Comparison of ENCODE assay signal across 8 cellular contexts in genomic region chr16:57807968-57808528, GRCh38. TPM values are rescaled to one million over a fixed set of nuclear protein-coding genes. Genes with fewer than 3 reads are reported as not detected.
DNase-seq lines count a peak whose midpoint lies in the region; ATAC-seq and TF ChIP-seq lines count a peak whose summit lies in the region.

No MANE protein-coding gene starts in this region.

- intact Hi-C loops in CD14-positive monocyte (cut with micrococcal nuclease) (loop anchor here in 1 of 2 donors (10.0 kb wide), 1 partner anchor 197 kb away; the partner anchor contains the start of genes USB1 and ZNF319), cardiac septum (cut with DNase I) (loop anchor here (10.0 kb wide), 1 partner anchor 177 kb away; no protein-coding TSS in a partner anchor), psoas muscle (cut with DNase I) (no loop called here), vagina (cut with DNase I) (no loop called here)

- ATAC-seq in HG03342 (IDR thresholded peaks at IDR 0.05; ENCODE audit: unreplicated experiment), result peak; percentile 26
- ATAC-seq in activated naive CD4-positive, alpha-beta T cell treated with anti-CD3 and anti-CD28 coated beads, Interleukin-2, amount 50 U/mL, for 72 hours, result peak; percentile 61 to 64
- peak; percentile 54 to 85 (median 66) for ATAC-seq in psoas muscle
- ATAC-seq in GM21717 (IDR thresholded peaks at IDR 0.05; ENCODE audit: unreplicated experiment), result no peak

- no peaks in the 10 kb centered on the region for H3K9me3 ChIP-seq in psoas muscle
- no peaks in the 10 kb centered on the region for H3K9me3 ChIP-seq in vagina

- peak overlapping the region; percentile 37 to 84 (median 75) for H3K27ac Mint-ChIP-seq in CD14-positive monocyte
- H3K27ac Mint-ChIP-seq in activated naive CD4-positive, alpha-beta T cell treated with anti-CD3 and anti-CD28 coated beads, Interleukin-2, amount 50 U/mL, for 72 hours, result no peak overlapping the region

- peaks cover under 1 to 1% of the 10 kb centered on the region in 2 donors for H3K36me3 Mint-ChIP-seq in CD14-positive monocyte
- H3K36me3 Mint-ChIP-seq in activated naive CD4-positive, alpha-beta T cell treated with anti-CD3 and anti-CD28 coated beads, Interleukin-2, amount 50 U/mL, for 72 hours, result peaks cover under 1 to 2% of the 10 kb centered on the region in 2 donors

- 9 to 15% (median 11%) methylated on average over 16 of the region's 16 CpGs for WGBS in psoas muscle, 3 donors

- in situ Hi-C loops in SK-MEL-5 (cut with HindIII; ENCODE audit: low pct_unique_long_range_greater_than_20kb, low sequenced_read_pairs), result no loop called here

- H3K36me3 ChIP-seq in psoas muscle (ENCODE audit: insufficient read depth in 1 of 2, low read depth in 1 of 2) (no peaks in the 10 kb centered on the region), vagina (no peaks in the 10 kb centered on the region)

- no peak for DNase-seq in CD14-positive monocyte (ENCODE audit: low spot score)
- peak; percentile 66 for DNase-seq in SK-MEL-5 (ENCODE audit: low read depth, low spot score)
- DNase-seq in activated naive CD4-positive, alpha-beta T cell treated with anti-CD3 and anti-CD28 coated beads, Interleukin-2, amount 50 U/mL, for 72 hours (ENCODE audit: low spot score in 2 of 2), result peak in 1 of 2 donors; percentile 33
- DNase-seq in cardiac septum (ENCODE audit: low spot score), result peak; percentile 93
- peak; percentile 78 to 80 for DNase-seq in psoas muscle
- DNase-seq in vagina (ENCODE audit: extremely low spot score in 2 of 2), result no peak

- H3K4me3 ChIP-seq in psoas muscle (peak overlapping the region; percentile 44), vagina (peak overlapping the region in 1 of 2 donors; percentile 14)

- H3K4me1 Mint-ChIP-seq in CD14-positive monocyte, result peaks cover 32% of the 10 kb centered on the region

- peaks cover 0 to 2% (median 0%) of the 10 kb centered on the region in 7 donors for H3K9me3 Mint-ChIP-seq in CD14-positive monocyte
- H3K9me3 Mint-ChIP-seq in activated naive CD4-positive, alpha-beta T cell treated with anti-CD3 and anti-CD28 coated beads, Interleukin-2, amount 50 U/mL, for 72 hours, result no peaks in the 10 kb centered on the region

- peak overlapping the region; percentile 66 to 82 for H3K4me3 Mint-ChIP-seq in CD14-positive monocyte

- H3K27ac ChIP-seq in psoas muscle (no peak overlapping the region), vagina (peak overlapping the region; percentile 55)

- peaks cover 24 to 55% (median 46%) of the 10 kb centered on the region in 3 donors for H3K27me3 Mint-ChIP-seq in CD14-positive monocyte (ENCODE audit: low read depth in 3 of 3)

- no peak for TF ChIP-seq CTCF in CD14-positive monocyte (IDR thresholded peaks at IDR 0.05)
- no peak for TF ChIP-seq CTCF in psoas muscle (IDR thresholded peaks at IDR 0.05)
- TF ChIP-seq CTCF in vagina (IDR thresholded peaks at IDR 0.05), result no peak

- peaks cover 39% of the 10 kb centered on the region for H3K4me1 ChIP-seq in psoas muscle
- H3K4me1 ChIP-seq in vagina, result peaks cover 44% of the 10 kb centered on the region

- H3K27me3 ChIP-seq in psoas muscle (ENCODE audit: insufficient read depth in 3 of 3, low read length in 2 of 3), result no peaks in the 10 kb centered on the region
- H3K27me3 ChIP-seq in vagina, result no peaks in the 10 kb centered on the region

- TF ChIP-seq POLR2A in vagina (IDR thresholded peaks at IDR 0.05), result peak in 1 of 2 donors; percentile 8

RNA-seq across cellular contexts. Expression of gene KIFC3, which starts 5.8 kb away (rescaled TPM):
- polyA plus RNA-seq in CD14-positive monocyte, result under 1 TPM in 1 of 2 donors, not detected in 1; 0.24 TPM
- total RNA-seq in SK-MEL-5 (2014; rRNA removed; shearing (Covaris generic)), result 50.4 and 68.1 TPM in 2 replicates
- 66.6 and 75.1 TPM in 2 replicates for polyA plus RNA-seq in SK-MEL-5 (2015; cell fraction: cytosol; rRNA removed)
- polyA plus RNA-seq in SK-MEL-5 (2015; cell fraction: nucleus; rRNA removed), result 225 and 263 TPM in 2 replicates
- total RNA-seq in activated naive CD4-positive, alpha-beta T cell treated with anti-CD3 and anti-CD28 coated beads, Interleukin-2, amount 50 U/mL, for 72 hours, result under 1 TPM; 0.16 to 0.64 TPM
- total RNA-seq in cardiac septum, result 70.1 TPM
- 10 to 100 TPM in 1 of 4 donors, 1 to 10 TPM in 3; 6.3 to 17.8 (median 7.9) TPM for total RNA-seq in psoas muscle
- polyA plus RNA-seq in psoas muscle, result 1 to 10 TPM; 3.1 to 7.5 (median 4.3) TPM
- 36.8 TPM for total RNA-seq in vagina

Comparison
In these comparisons a context has a peak if more than half of its experiments do, and no peak if none do; other contexts are left out.
1. DNase-seq: peak in SK-MEL-5 (single experiment), cardiac septum (single experiment) and psoas muscle (2 of 2); none in CD14-positive monocyte (single experiment) and vagina (0 of 2).
2. H3K27ac Mint-ChIP-seq: peak in CD14-positive monocyte (7 of 7); none in activated naive CD4-positive, alpha-beta T cell treated with anti-CD3 and anti-CD28 coated beads, Interleukin-2, amount 50 U/mL, for 72 hours (0 of 2).
3. RNA of gene KIFC3, which starts 5.8 kb away (total RNA-seq): 70.1 TPM in cardiac septum (single experiment), 50.4 to 68.1 TPM in SK-MEL-5, 36.8 TPM in vagina (single experiment) and 6.3 to 17.8 TPM in psoas muscle; 0.16 to 0.64 TPM in activated naive CD4-positive, alpha-beta T cell treated with anti-CD3 and anti-CD28 coated beads, Interleukin-2, amount 50 U/mL, for 72 hours; every median in the first group is over 4 times any median in the second.